ENCODE assay signal across 1 cellular context in the genomic region with DNA sequence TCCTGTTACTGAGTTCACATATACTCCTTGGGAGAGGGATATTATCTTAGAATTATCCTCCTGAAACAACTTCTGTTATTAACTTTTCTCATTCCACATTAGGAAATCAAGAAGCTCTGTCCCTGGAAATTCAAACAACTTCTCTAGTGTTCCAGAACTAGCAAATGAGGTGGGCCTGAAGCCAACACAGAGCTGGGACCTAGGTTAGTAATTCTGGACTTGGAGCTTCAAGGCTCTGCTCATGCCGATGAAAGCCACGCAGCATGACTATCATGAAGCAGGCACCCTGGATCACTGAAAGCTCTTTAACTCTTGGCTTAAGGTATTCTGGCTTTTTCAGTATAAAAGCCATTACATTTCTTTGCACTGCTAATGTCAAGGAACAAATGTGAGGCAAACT.
TF ChIP-seq lines count a peak whose summit lies in the region.

No MANE protein-coding gene starts in this region.

TF ChIP-seq in K562, 482 proteins besides CTCF, POLR2A, EP300 and RAD21 (continued from another document):
- no peak for TF ChIP-seq MAZ (CRISPR knock-in tag; conservative IDR thresholded peaks at IDR 0.05 in 1 of 2, IDR thresholded peaks at IDR 0.05 in 1 of 2)
- no peak for TF ChIP-seq HDGF (IDR thresholded peaks at IDR 0.05)
- no peak for TF ChIP-seq TRIM25 (IDR thresholded peaks at IDR 0.05; ENCODE audit: borderline replicate concordance)
- no peak for TF ChIP-seq CREM (IDR thresholded peaks at IDR 0.05; ENCODE audit: low read depth)
- TF ChIP-seq SMAD3 (CRISPR knock-in tag; conservative IDR thresholded peaks at IDR 0.05) = no peak
- TF ChIP-seq TAF15 (IDR thresholded peaks at IDR 0.05; ENCODE audit: low read depth, low read length) = no peak
- TF ChIP-seq, protein P1, sequence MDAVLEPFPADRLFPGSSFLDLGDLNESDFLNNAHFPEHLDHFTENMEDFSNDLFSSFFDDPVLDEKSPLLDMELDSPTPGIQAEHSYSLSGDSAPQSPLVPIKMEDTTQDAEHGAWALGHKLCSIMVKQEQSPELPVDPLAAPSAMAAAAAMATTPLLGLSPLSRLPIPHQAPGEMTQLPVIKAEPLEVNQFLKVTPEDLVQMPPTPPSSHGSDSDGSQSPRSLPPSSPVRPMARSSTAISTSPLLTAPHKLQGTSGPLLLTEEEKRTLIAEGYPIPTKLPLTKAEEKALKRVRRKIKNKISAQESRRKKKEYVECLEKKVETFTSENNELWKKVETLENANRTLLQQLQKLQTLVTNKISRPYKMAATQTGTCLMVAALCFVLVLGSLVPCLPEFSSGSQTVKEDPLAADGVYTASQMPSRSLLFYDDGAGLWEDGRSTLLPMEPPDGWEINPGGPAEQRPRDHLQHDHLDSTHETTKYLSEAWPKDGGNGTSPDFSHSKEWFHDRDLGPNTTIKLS (IDR thresholded peaks at IDR 0.05; ENCODE audit: borderline replicate concordance, low read depth) = no peak
- no peak for TF ChIP-seq ELF1 (tag; IDR thresholded peaks at IDR 0.05)
- TF ChIP-seq HMBOX1 (IDR thresholded peaks at IDR 0.05) = no peak
